Comparison of ENCODE assay signal across 8 cellular contexts in the genomic region with DNA sequence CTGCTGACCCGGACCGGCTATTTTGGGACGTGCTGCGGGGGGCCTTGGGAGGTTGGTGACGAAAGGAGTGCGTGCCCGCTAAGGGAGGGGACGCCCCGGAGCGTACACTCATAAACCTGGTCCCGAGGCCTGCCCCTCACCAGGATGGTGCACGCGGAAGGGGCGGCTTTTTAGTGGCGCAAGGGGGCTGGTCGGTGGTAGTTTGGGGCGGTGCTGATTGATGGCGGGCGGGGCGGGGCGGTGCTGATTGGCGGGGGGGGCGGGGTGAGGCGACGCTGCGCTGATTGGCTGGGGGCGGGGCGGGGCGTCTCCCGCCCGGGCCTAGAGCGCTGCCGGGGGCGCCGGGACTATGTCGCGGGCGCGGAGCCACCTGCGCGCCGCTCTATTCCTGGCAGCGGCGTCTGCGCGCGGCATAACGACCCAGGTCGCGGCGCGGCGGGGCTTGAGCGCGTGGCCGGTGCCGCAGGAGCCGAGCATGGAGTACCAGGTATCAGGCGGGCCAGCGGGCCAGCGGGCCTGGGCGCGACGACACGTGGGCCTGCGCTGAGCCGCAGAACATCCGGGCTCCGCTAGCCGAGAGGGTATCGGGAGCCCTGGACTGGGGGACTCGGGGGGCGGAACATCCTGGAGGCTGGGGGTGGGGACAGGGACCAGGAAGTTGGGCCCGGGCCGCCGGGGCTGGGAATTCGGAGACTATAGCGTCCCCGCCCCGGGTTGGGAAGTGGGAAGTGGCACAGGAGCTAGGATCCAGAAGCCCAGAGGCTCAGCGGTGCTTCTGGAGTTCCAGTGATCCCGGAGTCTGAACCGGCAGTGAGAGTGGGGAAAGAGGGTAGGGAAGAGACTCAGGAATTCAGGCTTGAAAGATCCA. TPM values are rescaled to one million over a fixed set of nuclear protein-coding genes. Genes with fewer than 3 reads are reported as not detected.
DNase-seq lines count a peak whose midpoint lies in the region; ATAC-seq and TF ChIP-seq lines count a peak whose summit lies in the region.

TSS of gene FPGS (plus strand) at position 307 of the 868 bp plus-strand sequence. CDS start at position 350, 43 bp downstream.

- H3K4me1 ChIP-seq in muscle layer of duodenum (ENCODE audit: control insufficient read depth in 1 of 2, insufficient read depth in 2 of 2, low read length in 2 of 2), result peaks cover 6 to 23% of the 10 kb centered on the region in 2 donors

- H3K36me3 ChIP-seq in muscle layer of duodenum (ENCODE audit: control insufficient read depth in 1 of 2, insufficient read depth in 2 of 2, low read length in 2 of 2), result peaks cover 6 to 19% of the 10 kb centered on the region in 2 donors

- H3K27ac ChIP-seq in muscle layer of duodenum (ENCODE audit: low read length), result peak within 1 kb of the TSS; percentile 94

- peak within 1 kb of the TSS; percentile 76 to 88 for H3K4me3 ChIP-seq in muscle layer of duodenum (ENCODE audit: low read depth in 1 of 2, low read length in 2 of 2)

- H3K9me3 ChIP-seq in muscle layer of duodenum (ENCODE audit: control insufficient read depth in 1 of 2, low read length in 2 of 2), result no peaks in the 10 kb centered on the region

- peak within 1 kb of the TSS; percentile 94 for H3K4me3 Mint-ChIP-seq in activated T-cell treated with anti-CD3 and anti-CD28 coated beads, Interleukin-2, amount 50 U/mL, for 4 hours

- ATAC-seq in GM21515 (IDR thresholded peaks at IDR 0.05; ENCODE audit: unreplicated experiment) (peak; percentile 68), esophagus mucosa (peak; percentile 73)
- peak; percentile 85 to 88 for ATAC-seq in activated T-cell treated with anti-CD3 and anti-CD28 coated beads, Interleukin-2, amount 50 U/mL, for 4 hours

- H3K4me1 Mint-ChIP-seq in activated T-cell treated with anti-CD3 and anti-CD28 coated beads, Interleukin-2, amount 50 U/mL, for 4 hours (ENCODE audit: low read depth), result peaks cover 24% of the 10 kb centered on the region

- H3K9me3 Mint-ChIP-seq in activated T-cell treated with anti-CD3 and anti-CD28 coated beads, Interleukin-2, amount 50 U/mL, for 4 hours, result no peaks in the 10 kb centered on the region

- no peaks in the 10 kb centered on the region for H3K27me3 ChIP-seq in muscle layer of duodenum (ENCODE audit: low read depth, low read length)

- DNase-seq in DMS114 treated with DMSO at 0.1 percent for 48 hours (lab: John Stamatoyannopoulos, UW; ENCODE audit: unreplicated experiment), result peak; percentile 56
- DNase-seq in HuH-7.5 (ENCODE audit: low spot score), result peak; percentile 99
- DNase-seq in activated T-cell treated with anti-CD3 and anti-CD28 coated beads, Interleukin-2, amount 50 U/mL, for 4 hours, result peak; percentile 76
- peak; percentile 58 to 77 for DNase-seq in stimulated activated CD8-positive, alpha-beta memory T cell treated with anti-CD3 and anti-CD28 coated beads, Interleukin-7, amount 100 ng/mL, for 4 hours (ENCODE audit: low read depth in 2 of 2)

- H3K27me3 Mint-ChIP-seq in activated T-cell treated with anti-CD3 and anti-CD28 coated beads, Interleukin-2, amount 50 U/mL, for 4 hours (ENCODE audit: low read depth), result no peaks in the 10 kb centered on the region

- H3K36me3 Mint-ChIP-seq in activated T-cell treated with anti-CD3 and anti-CD28 coated beads, Interleukin-2, amount 50 U/mL, for 4 hours (ENCODE audit: insufficient read depth), result peaks cover 7% of the 10 kb centered on the region

TF ChIP-seq in PFSK-1, 5 proteins besides CTCF, POLR2A, EP300 and RAD21:
- TF ChIP-seq TAF1 (IDR thresholded peaks at IDR 0.05; ENCODE audit: borderline replicate concordance, insufficient read depth, low read length) (peak; percentile 39; the same call in 1 of the 2 replicates), FOXP2 (optimal IDR thresholded peaks at IDR 0.05; ENCODE audit: borderline replicate concordance, extremely low read depth, extremely low read length, insufficient read depth) (peak; percentile 51), POLR2AphosphoS5 (IDR thresholded peaks at IDR 0.05; ENCODE audit: low read depth, low read length) (peak; percentile 76; the same call in 1 of the 2 replicates), SIN3A (IDR thresholded peaks at IDR 0.05; ENCODE audit: borderline replicate concordance, insufficient read depth, low read length) (0 out of 2 replicates have a peak, but pooled peaks have one; percentile 60)
- TF ChIP-seq, protein P1, sequence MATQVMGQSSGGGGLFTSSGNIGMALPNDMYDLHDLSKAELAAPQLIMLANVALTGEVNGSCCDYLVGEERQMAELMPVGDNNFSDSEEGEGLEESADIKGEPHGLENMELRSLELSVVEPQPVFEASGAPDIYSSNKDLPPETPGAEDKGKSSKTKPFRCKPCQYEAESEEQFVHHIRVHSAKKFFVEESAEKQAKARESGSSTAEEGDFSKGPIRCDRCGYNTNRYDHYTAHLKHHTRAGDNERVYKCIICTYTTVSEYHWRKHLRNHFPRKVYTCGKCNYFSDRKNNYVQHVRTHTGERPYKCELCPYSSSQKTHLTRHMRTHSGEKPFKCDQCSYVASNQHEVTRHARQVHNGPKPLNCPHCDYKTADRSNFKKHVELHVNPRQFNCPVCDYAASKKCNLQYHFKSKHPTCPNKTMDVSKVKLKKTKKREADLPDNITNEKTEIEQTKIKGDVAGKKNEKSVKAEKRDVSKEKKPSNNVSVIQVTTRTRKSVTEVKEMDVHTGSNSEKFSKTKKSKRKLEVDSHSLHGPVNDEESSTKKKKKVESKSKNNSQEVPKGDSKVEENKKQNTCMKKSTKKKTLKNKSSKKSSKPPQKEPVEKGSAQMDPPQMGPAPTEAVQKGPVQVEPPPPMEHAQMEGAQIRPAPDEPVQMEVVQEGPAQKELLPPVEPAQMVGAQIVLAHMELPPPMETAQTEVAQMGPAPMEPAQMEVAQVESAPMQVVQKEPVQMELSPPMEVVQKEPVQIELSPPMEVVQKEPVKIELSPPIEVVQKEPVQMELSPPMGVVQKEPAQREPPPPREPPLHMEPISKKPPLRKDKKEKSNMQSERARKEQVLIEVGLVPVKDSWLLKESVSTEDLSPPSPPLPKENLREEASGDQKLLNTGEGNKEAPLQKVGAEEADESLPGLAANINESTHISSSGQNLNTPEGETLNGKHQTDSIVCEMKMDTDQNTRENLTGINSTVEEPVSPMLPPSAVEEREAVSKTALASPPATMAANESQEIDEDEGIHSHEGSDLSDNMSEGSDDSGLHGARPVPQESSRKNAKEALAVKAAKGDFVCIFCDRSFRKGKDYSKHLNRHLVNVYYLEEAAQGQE (IDR thresholded peaks at IDR 0.05; ENCODE audit: insufficient read depth in 1 of 2, low read depth in 2 of 2, low read length in 2 of 2), result no peak

RNA-seq across cellular contexts. Expression of gene FPGS, which starts in this region (rescaled TPM):
- polyA plus RNA-seq in PFSK-1 (2012; ENCODE audit: insufficient read length, low read depth), result 84.8 TPM
- total RNA-seq in activated T-cell treated with anti-CD3 and anti-CD28 coated beads, Interleukin-2, amount 50 U/mL, for 4 hours, result 100 to 1,000 TPM; 137 to 149 (median 141) TPM
- 28.3 TPM for total RNA-seq in esophagus mucosa

Comparison
In these comparisons a context has a peak if more than half of its experiments do, and no peak if none do; other contexts are left out.
1. Peak in every context shown above with its lines: DNase-seq, ATAC-seq, H3K4me3 ChIP-seq and H3K27ac ChIP-seq.